Comparison of ENCODE assay signal across 12 cellular contexts in genomic region chr1:109801791-109802135, GRCh38.
A peak's percentile ranks its signal among the peaks of the same experiment; 100 is the strongest.
DNase-seq lines count a peak whose midpoint lies in the region; ATAC-seq and TF ChIP-seq lines count a peak whose summit lies in the region.
"Had no signal": no experiment of that assay in that cellular context is flagged by ENCODE, and none has a peak within 500 bp of the region (broad histone marks: within the 10 kb centered on the region; RNA-seq: fewer than 3 reads in every experiment).

No MANE protein-coding gene starts in this region.

- peak overlapping the region; percentile 64 for H3K27ac ChIP-seq in effector memory CD4-positive, alpha-beta T cell (ENCODE audit: insufficient read depth, low read length, poor library complexity, severe bottlenecking)

- DNase-seq in activated CD8-positive, alpha-beta memory T cell treated with anti-CD3 and anti-CD28 coated beads, Interleukin-2, amount 50 U/mL, for 48 hours: peak; percentile 75
- no peak for DNase-seq in activated CD8-positive, alpha-beta memory T cell treated with anti-CD3 and anti-CD28 coated beads for 24 hours
- DNase-seq in RPMI8226 (peak; percentile 12), erythroblast (lab: John Stamatoyannopoulos, UW) (no peak)
- no peak for DNase-seq in effector memory CD4-positive, alpha-beta T cell
- no peak for DNase-seq in stimulated activated naive CD8-positive, alpha-beta T cell treated with anti-CD3 and anti-CD28 coated beads, Interleukin-15, amount 100 ng/mL, for 72 hours
- DNase-seq: Calu3; GDM1; NCI-H1417; stimulated activated naive B cell treated with anti-CD40 and anti-IgM and Interleukin-4, amounts not matched to agents 10 μg/mL and 1 μg/mL and 100 μg/mL, for 72 hours had no signal

- H3K4me3 ChIP-seq in effector memory CD4-positive, alpha-beta T cell (ENCODE audit: insufficient read depth, low read depth, low read length, poor library complexity, severe bottlenecking): no peak overlapping the region

- no peak for TF ChIP-seq POLR2A in erythroblast (IDR thresholded peaks at IDR 0.05; ENCODE audit: low read length)

- H3K36me3 ChIP-seq in effector memory CD4-positive, alpha-beta T cell (ENCODE audit: control insufficient read depth, insufficient read depth, low read length): no peaks in the 10 kb centered on the region

- H3K27me3 Mint-ChIP-seq in stimulated activated naive CD8-positive, alpha-beta T cell treated with anti-CD3 and anti-CD28 coated beads, Interleukin-15, amount 100 ng/mL, for 72 hours: no peaks in the 10 kb centered on the region
- H3K27me3 Mint-ChIP-seq: stimulated activated naive B cell treated with anti-CD40 and anti-IgM and Interleukin-4, amounts not matched to agents 10 μg/mL and 1 μg/mL and 100 μg/mL, for 72 hours had no signal

- H3K4me1 Mint-ChIP-seq in stimulated activated naive CD8-positive, alpha-beta T cell treated with anti-CD3 and anti-CD28 coated beads, Interleukin-15, amount 100 ng/mL, for 72 hours: peaks cover 77% of the 10 kb centered on the region

- peak overlapping the region; percentile 67 to 83 for H3K4me3 Mint-ChIP-seq in stimulated activated naive CD8-positive, alpha-beta T cell treated with anti-CD3 and anti-CD28 coated beads, Interleukin-15, amount 100 ng/mL, for 72 hours
- H3K4me3 Mint-ChIP-seq: stimulated activated naive B cell treated with anti-CD40 and anti-IgM and Interleukin-4, amounts not matched to agents 10 μg/mL and 1 μg/mL and 100 μg/mL, for 72 hours had no signal

- peaks cover 73% of the 10 kb centered on the region for H3K4me1 ChIP-seq in effector memory CD4-positive, alpha-beta T cell (ENCODE audit: control insufficient read depth, insufficient read depth, low read length, poor library complexity, severe bottlenecking)

- no peaks in the 10 kb centered on the region for H3K27me3 ChIP-seq in effector memory CD4-positive, alpha-beta T cell (replicated peaks; ENCODE audit: control insufficient read depth, insufficient read depth, low read length, poor library complexity, severe bottlenecking)

- peak; percentile 15 for ATAC-seq in stimulated activated naive CD8-positive, alpha-beta T cell treated with anti-CD3 and anti-CD28 coated beads, Interleukin-15, amount 100 ng/mL, for 72 hours
- no peak for ATAC-seq in GM21825 (IDR thresholded peaks at IDR 0.05; ENCODE audit: unreplicated experiment)
- ATAC-seq in GM18870 (IDR thresholded peaks at IDR 0.05; ENCODE audit: unreplicated experiment): no peak
- ATAC-seq: stimulated activated naive B cell treated with anti-CD40 and anti-IgM and Interleukin-4, amounts not matched to agents 10 μg/mL and 1 μg/mL and 100 μg/mL, for 72 hours had no signal

- H3K27ac Mint-ChIP-seq in stimulated activated naive CD8-positive, alpha-beta T cell treated with anti-CD3 and anti-CD28 coated beads, Interleukin-15, amount 100 ng/mL, for 72 hours: peak overlapping the region; percentile 94 to 98
- H3K27ac Mint-ChIP-seq: stimulated activated naive B cell treated with anti-CD40 and anti-IgM and Interleukin-4, amounts not matched to agents 10 μg/mL and 1 μg/mL and 100 μg/mL, for 72 hours had no signal

- no peaks in the 10 kb centered on the region for H3K9me3 ChIP-seq in effector memory CD4-positive, alpha-beta T cell (ENCODE audit: control insufficient read depth, low read length)

- no peaks in the 10 kb centered on the region for H3K9me3 Mint-ChIP-seq in stimulated activated naive CD8-positive, alpha-beta T cell treated with anti-CD3 and anti-CD28 coated beads, Interleukin-15, amount 100 ng/mL, for 72 hours
- H3K9me3 Mint-ChIP-seq: stimulated activated naive B cell treated with anti-CD40 and anti-IgM and Interleukin-4, amounts not matched to agents 10 μg/mL and 1 μg/mL and 100 μg/mL, for 72 hours had no signal

Comparison
In these comparisons a context has a peak if more than half of its experiments do, and no peak if none do; other contexts are left out.
1. DNase-seq: peak in activated CD8-positive, alpha-beta memory T cell treated with anti-CD3 and anti-CD28 coated beads, Interleukin-2, amount 50 U/mL, for 48 hours (single experiment) and RPMI8226 (single experiment); none in activated CD8-positive, alpha-beta memory T cell treated with anti-CD3 and anti-CD28 coated beads for 24 hours (single experiment), effector memory CD4-positive, alpha-beta T cell (0 of 3), stimulated activated naive CD8-positive, alpha-beta T cell treated with anti-CD3 and anti-CD28 coated beads, Interleukin-15, amount 100 ng/mL, for 72 hours (0 of 2) and erythroblast (0 of 2).